Comparison of ENCODE assay signal across 25 cellular contexts in genomic region chr21:18228060-18228739, GRCh38. TPM values are rescaled to one million over a fixed set of nuclear protein-coding genes. Genes with fewer than 3 reads are reported as not detected.
"Had no signal": no experiment of that assay in that cellular context is flagged by ENCODE, and none has a peak within 500 bp of the region (broad histone marks: within the 10 kb centered on the region; RNA-seq: fewer than 3 reads in every experiment).

No MANE protein-coding gene starts in this region.

- H3K27ac ChIP-seq: esophagus squamous epithelium, gastroesophageal sphincter, heart right ventricle, neural progenitor cell, thoracic aorta, vagina, VCaP had no signal

- H3K27me3 ChIP-seq: esophagus squamous epithelium, gastroesophageal sphincter, heart right ventricle, neural progenitor cell, vagina had no signal

- ATAC-seq: activated CD4-positive, CD25-positive, alpha-beta regulatory T cell treated with anti-CD3 and anti-CD28 coated beads, Interleukin-2, amount 50 U/mL, for 24 hours; activated CD8-positive, alpha-beta memory T cell treated with anti-CD3 and anti-CD28 coated beads, Interleukin-2, amount 10 ng/mL, durations not matched to agents 7 days and 5 days; activated CD8-positive, alpha-beta T cell treated with anti-CD3 and anti-CD28 coated beads for 36 hours; activated naive CD8-positive, alpha-beta T cell treated with anti-CD3 and anti-CD28 coated beads, Interleukin-2, amount 50 U/mL, for 24 hours; gastroesophageal sphincter; heart right ventricle had no signal

- H3K27me3 Mint-ChIP-seq: activated CD4-positive, alpha-beta T cell treated with anti-CD3 and anti-CD28 coated beads, Interleukin-2, amount 10 ng/mL, durations not matched to agents 7 days and 5 days; activated CD8-positive, alpha-beta memory T cell treated with anti-CD3 and anti-CD28 coated beads, Interleukin-2, amount 10 ng/mL, durations not matched to agents 7 days and 5 days; activated CD8-positive, alpha-beta T cell treated with anti-CD3 and anti-CD28 coated beads for 36 hours; activated naive CD4-positive, alpha-beta T cell treated with anti-CD3 and anti-CD28 coated beads, Interleukin-2, amount 10 ng/mL, durations not matched to agents 7 days and 5 days; activated naive CD8-positive, alpha-beta T cell treated with anti-CD3 and anti-CD28 coated beads, Interleukin-2, amount 50 U/mL, for 24 hours; naive B cell; progenitor cell of endocrine pancreas; type B pancreatic cell had no signal

- H3K9me3 ChIP-seq: esophagus squamous epithelium, gastroesophageal sphincter, heart right ventricle, thoracic aorta, vagina had no signal

- H3K4me1 Mint-ChIP-seq: activated CD4-positive, alpha-beta T cell treated with anti-CD3 and anti-CD28 coated beads, Interleukin-2, amount 10 ng/mL, durations not matched to agents 7 days and 5 days; activated CD8-positive, alpha-beta memory T cell treated with anti-CD3 and anti-CD28 coated beads, Interleukin-2, amount 10 ng/mL, durations not matched to agents 7 days and 5 days; activated naive CD4-positive, alpha-beta T cell treated with anti-CD3 and anti-CD28 coated beads, Interleukin-2, amount 10 ng/mL, durations not matched to agents 7 days and 5 days; activated naive CD8-positive, alpha-beta T cell treated with anti-CD3 and anti-CD28 coated beads, Interleukin-2, amount 50 U/mL, for 24 hours; endodermal cell; naive B cell; neural progenitor cell had no signal

- H3K4me1 ChIP-seq: esophagus squamous epithelium, gastroesophageal sphincter, heart right ventricle, neural progenitor cell, vagina had no signal

- H3K36me3 ChIP-seq: esophagus squamous epithelium, gastroesophageal sphincter, heart right ventricle, neural progenitor cell, thoracic aorta, vagina had no signal

- H3K9me3 Mint-ChIP-seq: activated CD4-positive, alpha-beta T cell treated with anti-CD3 and anti-CD28 coated beads, Interleukin-2, amount 10 ng/mL, durations not matched to agents 7 days and 5 days; activated naive CD8-positive, alpha-beta T cell treated with anti-CD3 and anti-CD28 coated beads, Interleukin-2, amount 50 U/mL, for 24 hours; endodermal cell; naive B cell; neural progenitor cell; type B pancreatic cell had no signal

- H3K4me3 ChIP-seq: esophagus squamous epithelium, gastroesophageal sphincter, heart right ventricle, lung, neural progenitor cell, thoracic aorta, vagina had no signal

- H3K4me3 Mint-ChIP-seq: activated CD4-positive, alpha-beta T cell treated with anti-CD3 and anti-CD28 coated beads, Interleukin-2, amount 10 ng/mL, durations not matched to agents 7 days and 5 days; activated CD8-positive, alpha-beta memory T cell treated with anti-CD3 and anti-CD28 coated beads, Interleukin-2, amount 10 ng/mL, durations not matched to agents 7 days and 5 days; activated CD8-positive, alpha-beta T cell treated with anti-CD3 and anti-CD28 coated beads for 36 hours; activated naive CD4-positive, alpha-beta T cell treated with anti-CD3 and anti-CD28 coated beads, Interleukin-2, amount 10 ng/mL, durations not matched to agents 7 days and 5 days; activated naive CD8-positive, alpha-beta T cell treated with anti-CD3 and anti-CD28 coated beads, Interleukin-2, amount 50 U/mL, for 24 hours; endodermal cell; naive B cell; neural progenitor cell; type B pancreatic cell had no signal

- H3K27ac Mint-ChIP-seq: activated CD4-positive, alpha-beta T cell treated with anti-CD3 and anti-CD28 coated beads, Interleukin-2, amount 10 ng/mL, durations not matched to agents 7 days and 5 days; activated CD8-positive, alpha-beta memory T cell treated with anti-CD3 and anti-CD28 coated beads, Interleukin-2, amount 10 ng/mL, durations not matched to agents 7 days and 5 days; activated CD8-positive, alpha-beta T cell treated with anti-CD3 and anti-CD28 coated beads for 36 hours; activated naive CD4-positive, alpha-beta T cell treated with anti-CD3 and anti-CD28 coated beads, Interleukin-2, amount 10 ng/mL, durations not matched to agents 7 days and 5 days; activated naive CD8-positive, alpha-beta T cell treated with anti-CD3 and anti-CD28 coated beads, Interleukin-2, amount 50 U/mL, for 24 hours; endodermal cell; naive B cell; neural progenitor cell; progenitor cell of endocrine pancreas; type B pancreatic cell had no signal

- H3K36me3 Mint-ChIP-seq: activated CD8-positive, alpha-beta memory T cell treated with anti-CD3 and anti-CD28 coated beads, Interleukin-2, amount 10 ng/mL, durations not matched to agents 7 days and 5 days; activated naive CD4-positive, alpha-beta T cell treated with anti-CD3 and anti-CD28 coated beads, Interleukin-2, amount 10 ng/mL, durations not matched to agents 7 days and 5 days; naive B cell; neural progenitor cell; type B pancreatic cell had no signal

- DNase-seq: activated CD4-positive, alpha-beta T cell treated with anti-CD3 and anti-CD28 coated beads, Interleukin-2, amount 10 ng/mL, durations not matched to agents 7 days and 5 days; activated CD8-positive, alpha-beta memory T cell treated with anti-CD3 and anti-CD28 coated beads, Interleukin-2, amount 10 ng/mL, durations not matched to agents 7 days and 5 days; activated CD8-positive, alpha-beta T cell treated with anti-CD3 and anti-CD28 coated beads for 36 hours; activated effector memory CD4-positive, alpha-beta T cell treated with anti-CD3 and anti-CD28 coated beads, Interleukin-2, amount 50 U/mL, for 16 hours; activated naive CD4-positive, alpha-beta T cell treated with anti-CD3 and anti-CD28 coated beads, Interleukin-2, amount 10 ng/mL, durations not matched to agents 7 days and 5 days; activated naive CD8-positive, alpha-beta T cell treated with anti-CD3 and anti-CD28 coated beads, Interleukin-2, amount 50 U/mL, for 24 hours; activated T-cell treated with anti-CD3 and anti-CD28 coated beads for 4 hours; cortex of kidney; endodermal cell; esophagus squamous epithelium; heart right ventricle; islet precursor cell; left cardiac atrium; naive B cell; stimulated activated CD4-positive, alpha-beta T cell treated with anti-CD3 and anti-CD28 coated beads, Interleukin-4, amount 100 ng/mL, for 24 hours; stimulated activated naive CD4-positive, alpha-beta T cell treated with Interleukin-2 at 50 U/mL for 16 hours had no signal

RNA-seq across cellular contexts. Expression of gene CHODL, which starts 16.4 kb away (rescaled TPM):
- total RNA-seq: activated CD8-positive, alpha-beta T cell treated with anti-CD3 and anti-CD28 coated beads for 36 hours had no signal
